Comparison of ENCODE assay signal across 8 cellular contexts in the genomic region with DNA sequence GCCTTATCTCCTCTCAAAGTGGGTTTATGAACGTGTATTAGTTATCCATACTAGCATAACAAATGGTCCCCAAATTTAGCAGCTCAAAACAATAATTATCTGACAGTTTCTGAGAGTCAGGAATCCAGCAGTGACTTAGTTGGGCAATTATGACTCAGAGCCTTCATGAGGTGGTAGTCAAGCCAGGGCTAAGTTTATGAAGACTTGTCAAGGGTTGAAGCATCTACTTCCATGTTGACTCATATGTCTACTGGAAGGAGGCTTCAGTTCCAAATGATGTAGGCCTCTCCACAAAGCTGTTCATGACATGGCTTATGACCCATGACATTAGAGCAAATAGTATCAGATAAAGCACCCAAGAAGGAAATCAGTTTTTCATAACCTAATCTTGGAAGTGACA.
DNase-seq lines count a peak whose midpoint lies in the region; ATAC-seq and TF ChIP-seq lines count a peak whose summit lies in the region.

No MANE protein-coding gene starts in this region.

- 87 to 94% methylated on average over 1 of the region's 1 CpG for WGBS in heart right ventricle, 2 donors

- peak; percentile 92 for ATAC-seq in HG03342 (IDR thresholded peaks at IDR 0.05; ENCODE audit: unreplicated experiment)
- ATAC-seq in left ventricle myocardium superior: no peak
- ATAC-seq in heart right ventricle: no peak

- H3K27ac ChIP-seq in ascending aorta: no peak overlapping the region
- no peak overlapping the region for H3K27ac ChIP-seq in heart right ventricle

- no peak overlapping the region for H3K27ac Mint-ChIP-seq in nephron progenitor cell

- no peaks in the 10 kb centered on the region for H3K27me3 Mint-ChIP-seq in nephron progenitor cell (ENCODE audit: low read depth, poor library complexity)

- H3K4me1 ChIP-seq in ascending aorta (no peaks in the 10 kb centered on the region), heart right ventricle (no peaks in the 10 kb centered on the region)

- peaks cover 2% of the 10 kb centered on the region for H3K9me3 Mint-ChIP-seq in nephron progenitor cell

- DNase-seq in GM03348 (ENCODE audit: low spot score): peak; percentile 15
- DNase-seq in GM20000 (ENCODE audit: low spot score): peak; percentile 6
- DNase-seq in epithelial cell of esophagus (ENCODE audit: low read depth): peak; percentile 81
- no peak for DNase-seq in nephron progenitor cell
- no peak for DNase-seq in left ventricle myocardium superior
- DNase-seq in ascending aorta (ENCODE audit: low spot score in 2 of 2): no peak
- no peak for DNase-seq in heart right ventricle

- H3K9me3 ChIP-seq in ascending aorta: no peaks in the 10 kb centered on the region
- H3K9me3 ChIP-seq in heart right ventricle: no peaks in the 10 kb centered on the region

- H3K4me1 Mint-ChIP-seq in nephron progenitor cell: peaks cover 7% of the 10 kb centered on the region

- intact Hi-C loops in left ventricle myocardium superior (cut with micrococcal nuclease) (no loop called here), ascending aorta (cut with DNase I) (no loop called here), heart right ventricle (cut with DNase I) (loop anchor here in 1 of 10 donors (5.0 kb wide), 1 partner anchor 1745 kb away; no protein-coding TSS in a partner anchor)

- H3K27me3 ChIP-seq in ascending aorta: no peaks in the 10 kb centered on the region
- no peaks in the 10 kb centered on the region for H3K27me3 ChIP-seq in heart right ventricle

- TF ChIP-seq CTCF in GM20000 (IDR thresholded peaks at IDR 0.05; ENCODE audit: extremely low read depth, missing control alignments) (no peak), epithelial cell of esophagus (IDR thresholded peaks at IDR 0.05; ENCODE audit: insufficient read depth, low read depth, low read length, missing control alignments) (no peak), nephron progenitor cell (IDR thresholded peaks at IDR 0.05) (no peak), ascending aorta (IDR thresholded peaks at IDR 0.05) (no peak), heart right ventricle (IDR thresholded peaks at IDR 0.05) (no peak)

- peaks cover 11% of the 10 kb centered on the region for H3K36me3 Mint-ChIP-seq in nephron progenitor cell (ENCODE audit: low read depth)

- H3K4me3 ChIP-seq in epithelial cell of esophagus (ENCODE audit: low read length) (no peak overlapping the region), ascending aorta (no peak overlapping the region), heart right ventricle (no peak overlapping the region)

- no peaks in the 10 kb centered on the region for H3K36me3 ChIP-seq in ascending aorta
- peaks cover 0 to 3% (median 0%) of the 10 kb centered on the region in 9 donors for H3K36me3 ChIP-seq in heart right ventricle

- no peak overlapping the region for H3K4me3 Mint-ChIP-seq in nephron progenitor cell

Comparison
In these comparisons a context has a peak if more than half of its experiments do, and no peak if none do; other contexts are left out.
1. DNase-seq: peak in GM03348 (single experiment), GM20000 (single experiment) and epithelial cell of esophagus (single experiment); none in nephron progenitor cell (single experiment), left ventricle myocardium superior (single experiment), ascending aorta (0 of 2) and heart right ventricle (0 of 2).